In genomic region chr1:23727362-23727811, GRCh38 we compare ENCODE assay signal across 9 cellular contexts. TPM values are rescaled to one million over a fixed set of nuclear protein-coding genes. Genes with fewer than 3 reads are reported as not detected.
DNase-seq lines count a peak whose midpoint lies in the region; ATAC-seq and TF ChIP-seq lines count a peak whose summit lies in the region.
"Had no signal": no experiment of that assay in that cellular context is flagged by ENCODE, and none has a peak within 500 bp of the region (broad histone marks: within the 10 kb centered on the region; RNA-seq: fewer than 3 reads in every experiment).

No MANE protein-coding gene starts in this region.

- H3K9me3 ChIP-seq in MG63 (no peaks in the 10 kb centered on the region), fibroblast of lung (ENCODE audit: control insufficient read depth, insufficient read depth, low read depth, low read length) (no peaks in the 10 kb centered on the region), BE2C (no peaks in the 10 kb centered on the region)
- H3K9me3 ChIP-seq: SK-N-SH had no signal

- H3K27ac ChIP-seq in fibroblast of lung (ENCODE audit: insufficient read depth, low read length), result peak overlapping the region; percentile 22

- no peaks in the 10 kb centered on the region for H4K20me1 ChIP-seq in fibroblast of lung (ENCODE audit: control insufficient read depth, extremely low read depth, insufficient read depth, low read length)

- no peak for TF ChIP-seq CTCF in fibroblast of lung (conservative IDR thresholded peaks at IDR 0.05 in 1 of 2, IDR thresholded peaks at IDR 0.05 in 1 of 2; ENCODE audit: low read depth in 1 of 2, low read length in 2 of 2)
- no peak for TF ChIP-seq CTCF in BE2C (IDR thresholded peaks at IDR 0.05; ENCODE audit: low read depth, low read length)

- no peak overlapping the region for H3K4me3 ChIP-seq in MG63
- no peak overlapping the region for H3K4me3 ChIP-seq in fibroblast of lung (replicated peaks in 1 of 4; ENCODE audit: control extremely low read depth in 1 of 4, insufficient read depth in 1 of 4, low read depth in 3 of 4, low read length in 4 of 4)
- H3K4me3 ChIP-seq in BE2C (ENCODE audit: low read depth, low read length), result no peak overlapping the region

- ATAC-seq in HG03196 (IDR thresholded peaks at IDR 0.05; ENCODE audit: unreplicated experiment), result no peak
- ATAC-seq in stimulated activated naive CD8-positive, alpha-beta T cell treated with anti-CD3 and anti-CD28 coated beads, Interleukin-15, amount 100 ng/mL, for 72 hours, result no peak

- H3K4me1 ChIP-seq in fibroblast of lung (ENCODE audit: control insufficient read depth, extremely low read depth, insufficient read depth, low read length) (peaks cover 9% of the 10 kb centered on the region), BE2C (no peaks in the 10 kb centered on the region)

- no peaks in the 10 kb centered on the region for H3K79me2 ChIP-seq in fibroblast of lung (ENCODE audit: control insufficient read depth, insufficient read depth, low read length)

- intact Hi-C loops in posterior vena cava (cut with DNase I), result no loop called here

- H3K36me3 ChIP-seq in MG63 (peaks cover 7% of the 10 kb centered on the region), fibroblast of lung (ENCODE audit: control insufficient read depth, insufficient read depth, low read length) (no peaks in the 10 kb centered on the region), BE2C (no peaks in the 10 kb centered on the region)

- H2AFZ ChIP-seq in fibroblast of lung (ENCODE audit: low read length), result no peak overlapping the region

- no peak overlapping the region for H3K27ac Mint-ChIP-seq in stimulated activated naive CD8-positive, alpha-beta T cell treated with anti-CD3 and anti-CD28 coated beads, Interleukin-15, amount 100 ng/mL, for 72 hours

- H3K27me3 ChIP-seq in MG63, result no peaks in the 10 kb centered on the region
- H3K27me3 ChIP-seq in fibroblast of lung (ENCODE audit: control insufficient read depth, insufficient read depth, low read length), result no peaks in the 10 kb centered on the region
- no peaks in the 10 kb centered on the region for H3K27me3 ChIP-seq in BE2C

- no peak overlapping the region for H3K9ac ChIP-seq in fibroblast of lung (ENCODE audit: insufficient read depth, low read length)
- H3K9ac ChIP-seq: SK-N-SH had no signal

- peak overlapping the region; percentile 6 for H3K4me2 ChIP-seq in fibroblast of lung (ENCODE audit: extremely low read depth, insufficient read depth, low read length)
- H3K4me2 ChIP-seq: SK-N-SH had no signal

- no peaks in the 10 kb centered on the region for H3K9me3 Mint-ChIP-seq in stimulated activated naive CD8-positive, alpha-beta T cell treated with anti-CD3 and anti-CD28 coated beads, Interleukin-15, amount 100 ng/mL, for 72 hours

- DNase-seq in DMS53 treated with DMSO at 0.1 percent for 48 hours (lab: John Stamatoyannopoulos, UW; ENCODE audit: unreplicated experiment) (peak; percentile 72), MG63 (peak; percentile 55), fibroblast of lung (ENCODE audit: low read depth in 2 of 2) (peak in 1 of 2 donors; percentile 97), posterior vena cava (ENCODE audit: low spot score) (peak; percentile 87), DMS 273 (lab: John Stamatoyannopoulos, UW; ENCODE audit: unreplicated experiment) (no peak), BE2C (no peak)
- DNase-seq in stimulated activated naive CD8-positive, alpha-beta T cell treated with anti-CD3 and anti-CD28 coated beads, Interleukin-15, amount 100 ng/mL, for 72 hours, result no peak
- DNase-seq: SK-N-SH had no signal

- H3K4me3 Mint-ChIP-seq in stimulated activated naive CD8-positive, alpha-beta T cell treated with anti-CD3 and anti-CD28 coated beads, Interleukin-15, amount 100 ng/mL, for 72 hours, result no peak overlapping the region

- no peaks in the 10 kb centered on the region for H3K27me3 Mint-ChIP-seq in stimulated activated naive CD8-positive, alpha-beta T cell treated with anti-CD3 and anti-CD28 coated beads, Interleukin-15, amount 100 ng/mL, for 72 hours

- peaks cover 13% of the 10 kb centered on the region for H3K4me1 Mint-ChIP-seq in stimulated activated naive CD8-positive, alpha-beta T cell treated with anti-CD3 and anti-CD28 coated beads, Interleukin-15, amount 100 ng/mL, for 72 hours

RNA-seq across cellular contexts. Expression of gene ELOA, which starts 15.9 kb away (rescaled TPM):
- 32.8 and 35.6 TPM in 2 replicates for total RNA-seq in MG63 (2014; rRNA removed; shearing (Covaris generic); ENCODE audit: low replicate concordance)
- total RNA-seq in fibroblast of lung (15.9 and 19.3 TPM in 2 replicates), posterior vena cava (10 to 100 TPM; 34.4 to 34.8 TPM)
- 34.1 and 42.2 TPM in 2 replicates for polyA plus RNA-seq in fibroblast of lung
- 26.7 and 35.1 TPM in 2 replicates for polyA plus RNA-seq in fibroblast of lung (2012)
- 14.5 and 16.0 TPM in 2 replicates for polyA minus RNA-seq in fibroblast of lung (ENCODE audit: low replicate concordance)
- polyA plus RNA-seq in BE2C (2012; ENCODE audit: insufficient read depth, insufficient read length, low read depth), result 22.1 TPM

RNA-seq across cellular contexts. Expression of gene RPL11, which starts 35.8 kb away (rescaled TPM):
- total RNA-seq in MG63 (2014; rRNA removed; shearing (Covaris generic); ENCODE audit: low replicate concordance), result 858 and 903 TPM in 2 replicates
- total RNA-seq in fibroblast of lung, result 1,214 and 1,412 TPM in 2 replicates
- polyA plus RNA-seq in fibroblast of lung, result 1,477 and 1,551 TPM in 2 replicates
- 2,012 and 2,284 TPM in 2 replicates for polyA plus RNA-seq in fibroblast of lung (2012)
- 186 and 249 TPM in 2 replicates for polyA minus RNA-seq in fibroblast of lung (ENCODE audit: low replicate concordance)
- 100 to 1,000 TPM; 706 to 724 TPM for total RNA-seq in posterior vena cava
- 773 TPM for polyA plus RNA-seq in BE2C (2012; ENCODE audit: insufficient read depth, insufficient read length, low read depth)

RNA-seq across cellular contexts. Expression of gene PITHD1, which starts 50.8 kb away (rescaled TPM):
- total RNA-seq in MG63 (2014; rRNA removed; shearing (Covaris generic); ENCODE audit: low replicate concordance), result 64.2 and 116 TPM in 2 replicates
- 29.5 and 40.5 TPM in 2 replicates for total RNA-seq in fibroblast of lung
- 47.7 and 58.6 TPM in 2 replicates for polyA plus RNA-seq in fibroblast of lung
- polyA plus RNA-seq in fibroblast of lung (2012), result 30.8 and 40.3 TPM in 2 replicates
- 15.2 and 15.4 TPM in 2 replicates for polyA minus RNA-seq in fibroblast of lung (ENCODE audit: low replicate concordance)
- 10 to 100 TPM; 35.6 to 40.4 TPM for total RNA-seq in posterior vena cava
- polyA plus RNA-seq in BE2C (2012; ENCODE audit: insufficient read depth, insufficient read length, low read depth), result 34.7 TPM

Comparison
In these comparisons a context has a peak if more than half of its experiments do, and no peak if none do; other contexts are left out.
1. DNase-seq: peak in DMS53 treated with DMSO at 0.1 percent for 48 hours (single experiment), MG63 (single experiment) and posterior vena cava (single experiment); none in stimulated activated naive CD8-positive, alpha-beta T cell treated with anti-CD3 and anti-CD28 coated beads, Interleukin-15, amount 100 ng/mL, for 72 hours (0 of 2), DMS 273 (single experiment) and BE2C (single experiment).